27 cellular contexts compared by ENCODE assay signal in the genomic region with DNA sequence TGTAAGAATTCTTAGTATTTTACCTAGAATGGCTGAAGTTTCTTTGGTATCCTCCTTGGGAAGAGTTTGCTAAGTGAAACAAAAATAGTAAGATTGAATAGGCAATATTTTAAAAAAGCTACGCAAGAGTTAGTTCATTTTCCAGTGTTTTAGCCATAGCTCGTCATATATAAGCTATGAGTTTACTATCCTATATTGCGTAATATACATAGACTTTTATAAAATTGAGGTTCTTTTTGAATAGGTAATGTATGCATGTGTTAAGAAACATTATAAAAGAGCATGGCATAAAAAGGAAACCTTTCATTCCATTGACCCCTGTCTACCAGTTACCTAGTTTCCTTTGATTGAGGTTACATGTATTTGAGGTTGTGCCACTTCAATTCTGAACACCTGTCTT.
"Had no signal": no experiment of that assay in that cellular context is flagged by ENCODE, and none has a peak within 500 bp of the region (broad histone marks: within the 10 kb centered on the region; RNA-seq: fewer than 3 reads in every experiment).

No MANE protein-coding gene starts in this region.

- H3K27ac ChIP-seq: lower lobe of right lung, pancreas, prostate gland, sigmoid colon, spleen, suprapubic skin, thoracic aorta, tibial artery, upper lobe of right lung had no signal

- DNase-seq: kidney glomerular epithelial cell; left cardiac atrium; left ventricle myocardium superior; lower lobe of right lung; mammary epithelial cell; mesenchymal stem cell; naive thymus-derived CD8-positive, alpha-beta T cell; nucleus accumbens; pancreas; posterior cingulate gyrus; retina; right cardiac atrium; sigmoid colon; small intestine; spleen; stimulated activated CD4-positive, alpha-beta T cell treated with anti-CD3 and anti-CD28 coated beads, Interleukin-4, amount 100 ng/mL, for 24 hours; stimulated activated naive CD4-positive, alpha-beta T cell; tibial artery; trophoblast cell; upper lobe of right lung had no signal

- H3K4me3 ChIP-seq: lower lobe of right lung, pancreas, prostate gland, sigmoid colon, spleen, suprapubic skin, thoracic aorta, tibial artery, upper lobe of right lung had no signal

- H3K36me3 ChIP-seq: lower lobe of right lung, pancreas, prostate gland, sigmoid colon, spleen, suprapubic skin, thoracic aorta, tibial artery, upper lobe of right lung had no signal

- ATAC-seq: left cardiac atrium; left lobe of liver; left ventricle myocardium superior; lower lobe of right lung; naive thymus-derived CD8-positive, alpha-beta T cell; pancreas; right cardiac atrium; stimulated activated effector memory CD8-positive, alpha-beta T cell treated with anti-CD3 and anti-CD28 coated beads, Interleukin-12 subunit alpha, Interleukin-12 subunit beta, amount 100 ng/mL, for 72 hours; upper lobe of right lung had no signal

- H3K4me1 ChIP-seq: lower lobe of right lung, pancreas, prostate gland, sigmoid colon, spleen, suprapubic skin, tibial artery, upper lobe of right lung had no signal

- FAIRE-seq: keratinocyte, pancreas, small intestine, urothelium cell line had no signal

- H3K9me3 ChIP-seq: lower lobe of right lung, pancreas, prostate gland, sigmoid colon, spleen, suprapubic skin, thoracic aorta, tibial artery, upper lobe of right lung had no signal

- H3K27me3 ChIP-seq: sigmoid colon, spleen, suprapubic skin, tibial artery, upper lobe of right lung had no signal
